Comparison of ENCODE assay signal across 1 cellular context in the genomic region with DNA sequence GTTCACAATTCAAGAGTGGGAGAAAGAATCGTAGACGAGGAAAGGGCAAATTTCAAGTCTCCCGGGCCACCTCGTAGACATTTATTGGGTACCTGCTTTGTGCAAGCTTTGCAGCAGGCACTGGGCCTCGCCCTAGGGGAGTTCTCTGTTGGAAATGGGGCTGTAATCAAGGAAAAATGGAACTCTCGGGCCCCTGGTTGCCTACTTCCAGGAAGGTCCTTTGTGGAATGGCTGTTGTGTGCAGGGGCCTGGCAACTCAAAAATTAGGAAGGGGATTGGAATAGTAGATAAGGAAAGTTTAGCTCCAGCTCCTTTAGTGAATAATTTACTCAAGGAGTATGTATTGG.
TF ChIP-seq lines count a peak whose summit lies in the region.

No MANE protein-coding gene starts in this region.

TF ChIP-seq in H1, 55 proteins besides CTCF, POLR2A, EP300 and RAD21:
- TF ChIP-seq FOSL1 (IDR thresholded peaks at IDR 0.05; ENCODE audit: insufficient read depth, low read depth, low read length) (no peak), CBX5 (IDR thresholded peaks at IDR 0.05; ENCODE audit: low read depth, low read length) (no peak), POU5F1 (IDR thresholded peaks at IDR 0.05; ENCODE audit: low read depth, low read length) (no peak), EGR1 (IDR thresholded peaks at IDR 0.05; ENCODE audit: borderline replicate concordance, low read depth, low read length) (no peak), TBP (IDR thresholded peaks at IDR 0.05; ENCODE audit: low read depth, low read length) (no peak), SP1 (IDR thresholded peaks at IDR 0.05; ENCODE audit: low read depth, low read length) (no peak), RXRA (IDR thresholded peaks at IDR 0.05; ENCODE audit: insufficient read depth, low read depth, low read length) (no peak), BACH1 (IDR thresholded peaks at IDR 0.05; ENCODE audit: low read length) (no peak), YY1 (IDR thresholded peaks at IDR 0.05; ENCODE audit: low read depth, low read length) (no peak), CEBPB (IDR thresholded peaks at IDR 0.05; ENCODE audit: low read depth, low read length) (no peak), BRCA1 (IDR thresholded peaks at IDR 0.05; ENCODE audit: low read depth, low read length) (no peak), SRF (IDR thresholded peaks at IDR 0.05; ENCODE audit: low read depth, low read length) (no peak), JUN (IDR thresholded peaks at IDR 0.05; ENCODE audit: low read depth, low read length) (no peak), NANOG (IDR thresholded peaks at IDR 0.05; ENCODE audit: insufficient read depth, low read depth, low read length, poor library complexity, severe bottlenecking) (no peak), TEAD4 (IDR thresholded peaks at IDR 0.05; ENCODE audit: low read depth, low read length) (no peak)
TF ChIP-seq in H1: peak in this region for 0.
